ENCODE assay signal across 16 cellular contexts in genomic region chr11:103364687-103365086, GRCh38.
DNase-seq lines count a peak whose midpoint lies in the region; ATAC-seq and TF ChIP-seq lines count a peak whose summit lies in the region.
"Had no signal": no experiment of that assay in that cellular context is flagged by ENCODE, and none has a peak within 500 bp of the region (broad histone marks: within the 10 kb centered on the region; RNA-seq: fewer than 3 reads in every experiment).

No MANE protein-coding gene starts in this region.

- DNase-seq in AG10803 (ENCODE audit: low read depth) (peak; percentile 22), IMR-90 (peak; percentile 16), choroid plexus epithelial cell (ENCODE audit: low read depth) (peak; percentile 40), iris pigment epithelial cell (ENCODE audit: low read depth) (peak; percentile 28), SK-N-DZ (ENCODE audit: low spot score) (no peak)
- DNase-seq: CD4-positive, alpha-beta memory T cell; Kasumi-1; NCI-H146; NCI-H2107; NCI-H226; PC-9 had no signal

- no peak overlapping the region for H2BK20ac ChIP-seq in IMR-90 (ENCODE audit: low read depth, low read length)

- H2BK120ac ChIP-seq in IMR-90 (ENCODE audit: low read depth, low read length), result peak overlapping the region; percentile 68

- H3K18ac ChIP-seq in IMR-90 (ENCODE audit: low read depth, low read length), result no peak overlapping the region

- no peak overlapping the region for H2BK15ac ChIP-seq in IMR-90 (ENCODE audit: low read depth, low read length)

- H3K27ac ChIP-seq in IMR-90 (ENCODE audit: insufficient read depth, low read length), result no peak overlapping the region
- H3K27ac ChIP-seq: A549, PC-9 had no signal

- H3K4me3 ChIP-seq in AG10803 (ENCODE audit: low read length) (no peak overlapping the region), IMR-90 (ENCODE audit: insufficient read depth, low read depth, low read length) (no peak overlapping the region), choroid plexus epithelial cell (ENCODE audit: low read depth, low read length) (no peak overlapping the region)
- H3K4me3 ChIP-seq: A549, HAP-1, PC-9 had no signal

- 0 out of 2 replicates have a peak overlapping the region, but pooled peaks have one; percentile 53 for H3K14ac ChIP-seq in IMR-90 (replicated peaks; ENCODE audit: low read depth, low read length)

- dilution Hi-C loops in IMR-90 (cut with HindIII; ENCODE audit: low sequenced_read_pairs, unreplicated experiment), result no loop called here

- TF ChIP-seq RAD21 in IMR-90 (IDR thresholded peaks at IDR 0.05; ENCODE audit: low read length), result no peak

- peaks cover 3% of the 10 kb centered on the region; the same call in 1 of the 2 replicates for H3K9me1 ChIP-seq in IMR-90 (ENCODE audit: insufficient read depth, low read length)

- H2AK5ac ChIP-seq in IMR-90 (ENCODE audit: low read depth, low read length), result peak overlapping the region; percentile 15; the same call in 1 of the 2 replicates

- in situ Hi-C loops in IMR-90 (cut with MboI; ENCODE audit: low sequenced_read_pairs), result no loop called here

- CTCF ChIA-PET in IMR-90 (lab: Yijun Ruan, JAX), result interaction anchor here (0.6 kb wide), 1 partner anchor 295 kb away, joined by 3 read pairs; no protein-coding TSS in a partner anchor

- no peaks in the 10 kb centered on the region for H3K9me3 ChIP-seq in IMR-90 (ENCODE audit: control insufficient read depth, insufficient read depth, low read length)
- H3K9me3 ChIP-seq: A549, HAP-1 had no signal

- H2AFZ ChIP-seq in IMR-90 (replicated peaks; ENCODE audit: low read length, poor library complexity), result no peak overlapping the region
- H2AFZ ChIP-seq: PC-9 had no signal

- BruUV-seq in IMR-90 (replicated peaks; lab: Mats Ljungman, UMichigan), result no TSS peak

- H4K5ac ChIP-seq in IMR-90 (ENCODE audit: low read depth, low read length), result no peak overlapping the region

- intact Hi-C loops in IMR-90 (cut with micrococcal nuclease), result no loop called here

- no peak overlapping the region for H3K4me2 ChIP-seq in IMR-90 (ENCODE audit: low read depth, low read length)
- H3K4me2 ChIP-seq: A549, PC-9 had no signal

- no peak overlapping the region for H2AK9ac ChIP-seq in IMR-90 (replicated peaks; ENCODE audit: low read depth, low read length, poor library complexity)

- H3K56ac ChIP-seq in IMR-90 (ENCODE audit: extremely low read depth, insufficient read depth, low read length), result no peak overlapping the region

- H3K79me1 ChIP-seq in IMR-90 (ENCODE audit: low read depth in 1 of 2, low read length in 2 of 2), result no peaks in the 10 kb centered on the region

- H3K4ac ChIP-seq in IMR-90 (ENCODE audit: low read depth, low read length), result no peak overlapping the region; the same call in 1 of the 2 replicates

- POLR2A ChIA-PET in IMR-90 (lab: Charles Lee; ENCODE audit: unreplicated experiment), result no interaction called here

- H4K20me1 ChIP-seq in IMR-90 (ENCODE audit: insufficient read depth, low read length), result no peaks in the 10 kb centered on the region

- no peak overlapping the region for H4K91ac ChIP-seq in IMR-90 (ENCODE audit: insufficient read depth, low read depth, low read length)

- peaks cover 2% of the 10 kb centered on the region; the same call in 1 of the 2 replicates for H3K36me3 ChIP-seq in IMR-90 (ENCODE audit: control insufficient read depth, insufficient read depth, low read length)
- H3K36me3 ChIP-seq: HAP-1 had no signal

- no peak overlapping the region for H4K8ac ChIP-seq in IMR-90 (ENCODE audit: low read depth in 2 of 2, low read length in 2 of 2)

- ATAC-seq in IMR-90 (ENCODE audit: low read depth) (peak; percentile 27; the same call in 1 of the 2 replicates), GM18907 (IDR thresholded peaks at IDR 0.05; ENCODE audit: unreplicated experiment) (no peak), HG03469 (IDR thresholded peaks at IDR 0.05; ENCODE audit: unreplicated experiment) (no peak)
- ATAC-seq: A549, Right ventricle myocardium inferior had no signal

- H3K27me3 ChIP-seq in IMR-90 (ENCODE audit: control insufficient read depth, insufficient read depth, low read length), result no peaks in the 10 kb centered on the region

- no peak for TF ChIP-seq POLR2A in IMR-90 (IDR thresholded peaks at IDR 0.05; ENCODE audit: low read depth, low read length)

- H3K23ac ChIP-seq in IMR-90 (ENCODE audit: low read depth, low read length), result no peak overlapping the region; the same call in 1 of the 2 replicates

- H3K4me1 ChIP-seq in IMR-90 (ENCODE audit: control insufficient read depth, insufficient read depth, low read length), result peaks cover 3% of the 10 kb centered on the region
- H3K4me1 ChIP-seq: A549 had no signal

- no CpG with 5 or more reads among the region's 1 CpG for WGBS in IMR-90 (ENCODE audit: extremely low coverage in 2 of 2, insufficient read length in 1 of 2), 2 experiments

- no peak overlapping the region for H3K9ac ChIP-seq in IMR-90 (ENCODE audit: low read depth, low read length)

- TF ChIP-seq CTCF in AG10803 (conservative IDR thresholded peaks at IDR 0.05; ENCODE audit: low read length), result no peak
- no peak for TF ChIP-seq CTCF in IMR-90 (conservative IDR thresholded peaks at IDR 0.05; ENCODE audit: low read depth, low read length)
- TF ChIP-seq CTCF in choroid plexus epithelial cell (conservative IDR thresholded peaks at IDR 0.05; ENCODE audit: low read depth, low read length), result no peak

- peak overlapping the region; percentile 3 for H2BK5ac ChIP-seq in IMR-90 (ENCODE audit: low read depth, low read length, poor library complexity, severe bottlenecking)

TF ChIP-seq in IMR-90, 13 proteins besides CTCF, POLR2A, EP300 and RAD21:
- no peak for TF ChIP-seq MAZ (IDR thresholded peaks at IDR 0.05; ENCODE audit: borderline replicate concordance, low read depth, low read length)
- no peak for TF ChIP-seq CHD1 (IDR thresholded peaks at IDR 0.05; ENCODE audit: low read depth, low read length)
- no peak for TF ChIP-seq RCOR1 (IDR thresholded peaks at IDR 0.05; ENCODE audit: insufficient replicate concordance, low read length)
- TF ChIP-seq SMC3 (IDR thresholded peaks at IDR 0.05; ENCODE audit: low read depth, low read length), result no peak
- no peak for TF ChIP-seq NFE2L2 (IDR thresholded peaks at IDR 0.05; ENCODE audit: low read depth, low read length)
- no peak for TF ChIP-seq FOS (IDR thresholded peaks at IDR 0.05; ENCODE audit: low read depth, low read length)
- TF ChIP-seq BHLHE40 (IDR thresholded peaks at IDR 0.05; ENCODE audit: low read depth, low read length), result no peak
- no peak for TF ChIP-seq ELK1 (IDR thresholded peaks at IDR 0.05; ENCODE audit: borderline replicate concordance, low read depth, low read length)
- TF ChIP-seq RFX5 (IDR thresholded peaks at IDR 0.05; ENCODE audit: low read depth, low read length), result no peak
- TF ChIP-seq USF2 (IDR thresholded peaks at IDR 0.05; ENCODE audit: low read depth, low read length), result no peak
- TF ChIP-seq MAFK (IDR thresholded peaks at IDR 0.05; ENCODE audit: low read depth, low read length), result no peak
- no peak for TF ChIP-seq CEBPB (IDR thresholded peaks at IDR 0.05; ENCODE audit: low read depth, low read length)
- no peak for TF ChIP-seq MXI1 (IDR thresholded peaks at IDR 0.05; ENCODE audit: borderline replicate concordance, low read depth, low read length)
